8 cellular contexts compared by ENCODE assay signal in genomic region chr9:34957492-34958410, GRCh38. TPM values are rescaled to one million over a fixed set of nuclear protein-coding genes. Genes with fewer than 3 reads are reported as not detected.
DNase-seq lines count a peak whose midpoint lies in the region; ATAC-seq and TF ChIP-seq lines count a peak whose summit lies in the region.

Gene PHF24 (plus strand): TSS chr9:34958285. CDS start chr9:34971299, 13,014 bp downstream.

- H3K4me3 Mint-ChIP-seq in activated CD4-positive, alpha-beta T cell treated with anti-CD3 and anti-CD28 coated beads, Interleukin-2, amount 10 ng/mL, durations not matched to agents 24 days and 14 days = peak within 1 kb of the TSS; percentile 53

- no peaks in the 10 kb centered on the region for H3K9me3 Mint-ChIP-seq in activated CD4-positive, alpha-beta T cell treated with anti-CD3 and anti-CD28 coated beads, Interleukin-2, amount 10 ng/mL, durations not matched to agents 24 days and 14 days

- H3K27me3 Mint-ChIP-seq in activated CD4-positive, alpha-beta T cell treated with anti-CD3 and anti-CD28 coated beads, Interleukin-2, amount 10 ng/mL, durations not matched to agents 24 days and 14 days = peaks cover 55% of the 10 kb centered on the region

- H3K4me1 Mint-ChIP-seq in activated CD4-positive, alpha-beta T cell treated with anti-CD3 and anti-CD28 coated beads, Interleukin-2, amount 10 ng/mL, durations not matched to agents 24 days and 14 days = peaks cover 21% of the 10 kb centered on the region

- peak within 1 kb of the TSS; percentile 25 for H3K4me2 ChIP-seq in fibroblast of lung (ENCODE audit: extremely low read depth, insufficient read depth, low read length)

- H3K9ac ChIP-seq in fibroblast of lung (ENCODE audit: insufficient read depth, low read length) = no peak within 1 kb of the TSS

- no peak within 1 kb of the TSS for H3K27ac Mint-ChIP-seq in activated CD4-positive, alpha-beta T cell treated with anti-CD3 and anti-CD28 coated beads, Interleukin-2, amount 10 ng/mL, durations not matched to agents 24 days and 14 days

- intact Hi-C loops in Right ventricle myocardium inferior (cut with DNase I) = no loop called here
- intact Hi-C loops in cardiac septum (cut with DNase I) = no loop called here
- intact Hi-C loops in activated CD4-positive, alpha-beta T cell treated with anti-CD3 and anti-CD28 coated beads, Interleukin-2, amount 10 ng/mL, durations not matched to agents 24 days and 14 days (cut with micrococcal nuclease) = no loop called here

- H3K27me3 ChIP-seq in fibroblast of lung (ENCODE audit: control insufficient read depth, insufficient read depth, low read length) = peaks cover 56% of the 10 kb centered on the region

- no peaks in the 10 kb centered on the region for H3K9me3 ChIP-seq in fibroblast of lung (ENCODE audit: control insufficient read depth, insufficient read depth, low read depth, low read length)

- no peaks in the 10 kb centered on the region for H3K36me3 ChIP-seq in fibroblast of lung (ENCODE audit: control insufficient read depth, insufficient read depth, low read length)

- no peaks in the 10 kb centered on the region for H3K36me3 Mint-ChIP-seq in activated CD4-positive, alpha-beta T cell treated with anti-CD3 and anti-CD28 coated beads, Interleukin-2, amount 10 ng/mL, durations not matched to agents 24 days and 14 days (ENCODE audit: low read depth)

- no peak within 1 kb of the TSS for H3K27ac ChIP-seq in fibroblast of lung (ENCODE audit: insufficient read depth, low read length)

- no peak for TF ChIP-seq POLR2A in GM18505 (IDR thresholded peaks at IDR 0.05; ENCODE audit: borderline replicate concordance, extremely low read depth, insufficient read depth, insufficient read length)

- no peaks in the 10 kb centered on the region for H3K79me2 ChIP-seq in fibroblast of lung (ENCODE audit: control insufficient read depth, insufficient read depth, low read length)

- DNase-seq in Right ventricle myocardium inferior (ENCODE audit: missing footprints) (no peak), cardiac septum (ENCODE audit: low spot score) (no peak), fibroblast of lung (ENCODE audit: low read depth in 2 of 2) (no peak), occipital lobe (lab: John Stamatoyannopoulos, UW) (no peak), NCI-H510A treated with DMSO at 0.1 percent for 48 hours (lab: John Stamatoyannopoulos, UW) (no peak)
- DNase-seq in activated CD4-positive, alpha-beta T cell treated with anti-CD3 and anti-CD28 coated beads, Interleukin-2, amount 10 ng/mL, durations not matched to agents 24 days and 14 days = peak; percentile 73

- peak; percentile 37 for ATAC-seq in Right ventricle myocardium inferior
- ATAC-seq in GM18505 (IDR thresholded peaks at IDR 0.05; ENCODE audit: unreplicated experiment) = no peak
- ATAC-seq in GM21515 (IDR thresholded peaks at IDR 0.05; ENCODE audit: unreplicated experiment) = no peak

- no peaks in the 10 kb centered on the region for H3K4me1 ChIP-seq in fibroblast of lung (ENCODE audit: control insufficient read depth, extremely low read depth, insufficient read depth, low read length)

- peak within 1 kb of the TSS in 1 of 4 experiments; percentile 20 for H3K4me3 ChIP-seq in fibroblast of lung (replicated peaks in 1 of 4; ENCODE audit: control extremely low read depth in 1 of 4, insufficient read depth in 1 of 4, low read depth in 3 of 4, low read length in 4 of 4)

- no peaks in the 10 kb centered on the region for H4K20me1 ChIP-seq in fibroblast of lung (ENCODE audit: control insufficient read depth, extremely low read depth, insufficient read depth, low read length)

- H2AFZ ChIP-seq in fibroblast of lung (ENCODE audit: low read length) = no peak within 1 kb of the TSS

- no peak for TF ChIP-seq CTCF in fibroblast of lung (conservative IDR thresholded peaks at IDR 0.05 in 1 of 2, IDR thresholded peaks at IDR 0.05 in 1 of 2; ENCODE audit: low read depth in 1 of 2, low read length in 2 of 2)

RNA-seq across cellular contexts. Expression of gene PHF24, which starts in this region (rescaled TPM):
- total RNA-seq in Right ventricle myocardium inferior = 0.22 TPM
- 0.57 TPM for total RNA-seq in cardiac septum
- 0.14 and 0.57 TPM in 2 replicates for total RNA-seq in activated CD4-positive, alpha-beta T cell treated with anti-CD3 and anti-CD28 coated beads, Interleukin-2, amount 10 ng/mL, durations not matched to agents 24 days and 14 days
- under 0.01 and 0.17 TPM in 2 replicates for total RNA-seq in fibroblast of lung
- not detected in 2 replicates for polyA plus RNA-seq in fibroblast of lung
- 0.06 and 0.10 TPM in 2 replicates for polyA plus RNA-seq in fibroblast of lung (2012)
- polyA minus RNA-seq in fibroblast of lung (ENCODE audit: low replicate concordance) = not detected in 2 replicates
- total RNA-seq in occipital lobe = 25.6 TPM

Comparison
In these comparisons a context has a peak if more than half of its experiments do, and no peak if none do; other contexts are left out.
1. RNA of gene PHF24 (total RNA-seq): 25.6 TPM in occipital lobe (single experiment); 0.57 TPM in cardiac septum (single experiment), 0.22 TPM in Right ventricle myocardium inferior (single experiment), under 0.01 to 0.17 TPM in fibroblast of lung and 0.14 to 0.57 TPM in activated CD4-positive, alpha-beta T cell treated with anti-CD3 and anti-CD28 coated beads, Interleukin-2, amount 10 ng/mL, durations not matched to agents 24 days and 14 days; every median in the first group is over 10 times any median in the second.
2. Peak in ATAC-seq in Right ventricle myocardium inferior; RNA of the gene not detected or under 1 TPM.
3. Peak in DNase-seq in activated CD4-positive, alpha-beta T cell treated with anti-CD3 and anti-CD28 coated beads, Interleukin-2, amount 10 ng/mL, durations not matched to agents 24 days and 14 days; RNA of the gene not detected or under 1 TPM.